In genomic region chr7:50203521-50203920, GRCh38 we compare ENCODE assay signal across 18 cellular contexts.
DNase-seq lines count a peak whose midpoint lies in the region; ATAC-seq, FAIRE-seq and TF ChIP-seq lines count a peak whose summit lies in the region.
"Had no signal": no experiment of that assay in that cellular context is flagged by ENCODE, and none has a peak within 500 bp of the region (broad histone marks: within the 10 kb centered on the region; RNA-seq: fewer than 3 reads in every experiment).

No MANE protein-coding gene starts in this region.

- no peaks in the 10 kb centered on the region for H3K23me2 ChIP-seq in H1 (ENCODE audit: low read depth, low read length)

- no peaks in the 10 kb centered on the region for H3K27me3 Mint-ChIP-seq in stimulated activated memory B cell treated with anti-CD40 and anti-IgM and Interleukin-4, amounts not matched to agents 10 μg/mL and 1 μg/mL and 100 μg/mL, for 72 hours

- no peak overlapping the region for H2BK20ac ChIP-seq in H1 (ENCODE audit: low read length)

- H3K4me1 Mint-ChIP-seq in stimulated activated memory B cell treated with anti-CD40 and anti-IgM and Interleukin-4, amounts not matched to agents 10 μg/mL and 1 μg/mL and 100 μg/mL, for 72 hours: peaks cover 64% of the 10 kb centered on the region

- TF ChIP-seq RAD21 in H1 (IDR thresholded peaks at IDR 0.05 in 1 of 2, conservative IDR thresholded peaks at IDR 0.05 in 1 of 2; ENCODE audit: low read depth in 2 of 2, low read length in 2 of 2): no peak

- H3K4me2 ChIP-seq in OCI-LY7 (ENCODE audit: low read length) (peak overlapping the region; percentile 3; the same call in 1 of the 2 replicates), H1 (ENCODE audit: insufficient read depth in 1 of 2, low read depth in 2 of 2, low read length in 2 of 2) (no peak overlapping the region)
- H3K4me2 ChIP-seq: KMS-11 had no signal

- H3K18ac ChIP-seq in H1 (ENCODE audit: extremely low read depth, low read length): no peak overlapping the region

- H4K5ac ChIP-seq in H1 (ENCODE audit: insufficient read length, low read depth, low read length): no peak overlapping the region

- H2BK5ac ChIP-seq in H1 (ENCODE audit: low read depth, low read length): no peak overlapping the region

- H4K8ac ChIP-seq in H1 (ENCODE audit: extremely low read depth, insufficient read depth, low read length): no peak overlapping the region

- no peak overlapping the region for H3K23ac ChIP-seq in H1 (ENCODE audit: insufficient read length)

- no peak overlapping the region for H3K4me3 ChIP-seq in OCI-LY7 (ENCODE audit: low read depth, low read length, poor library complexity, severe bottlenecking)
- no peak overlapping the region for H3K4me3 ChIP-seq in H1 (ENCODE audit: extremely low read depth in 1 of 4, insufficient read depth in 2 of 4, low read depth in 3 of 4, low read length in 4 of 4)

- no peak overlapping the region for H4K91ac ChIP-seq in H1 (replicated peaks; ENCODE audit: insufficient read length, low read length)

- POLR2A ChIA-PET in OCI-LY7 (lab: Charles Lee) (interaction anchor here (0.8 to 2.6 kb wide), 10 partner anchors 13 to 243 kb away, joined by 3 to 12 read pairs (median 4); no protein-coding TSS in a partner anchor), H1 (lab: Charles Lee; ENCODE audit: partially characterized antibody) (no interaction called here)

- TF ChIP-seq EP300 in H1 (IDR thresholded peaks at IDR 0.05; ENCODE audit: borderline replicate concordance in 1 of 2, low read depth in 2 of 2, low read length in 2 of 2): no peak

- H2BK12ac ChIP-seq in H1 (ENCODE audit: low read depth, low read length): no peak overlapping the region

- FAIRE-seq in H1 (lab: Jason Lieb, UNC): no peak
- FAIRE-seq: A204.1, H54, RCC 7860 had no signal

- no peak overlapping the region for H3K9ac ChIP-seq in H1 (replicated peaks in 1 of 4; ENCODE audit: extremely low read depth in 1 of 4, low read depth in 3 of 4, low read length in 3 of 4)
- H3K9ac ChIP-seq: KMS-11 had no signal

- peak; percentile 54 for DNase-seq in activated CD8-positive, alpha-beta memory T cell treated with anti-CD3 and anti-CD28 coated beads for 24 hours
- DNase-seq in activated CD8-positive, alpha-beta memory T cell treated with anti-CD3 and anti-CD28 coated beads, Interleukin-2, amount 50 U/mL, for 4 hours: no peak
- no peak for DNase-seq in OCI-LY7 (ENCODE audit: low spot score)
- no peak for DNase-seq in H1 (ENCODE audit: low read depth in 1 of 2, low spot score in 2 of 2)
- DNase-seq in central memory CD4-positive, alpha-beta T cell: no peak
- DNase-seq in ACHN: no peak
- DNase-seq: EL, NCI-H1436, NCI-H2029, NCI-H82, Right ventricle myocardium superior had no signal

- H3K9me3 ChIP-seq in OCI-LY7 (ENCODE audit: low read length) (no peaks in the 10 kb centered on the region), H1 (ENCODE audit: insufficient read depth in 2 of 2, low read depth in 1 of 2, low read length in 1 of 2) (no peaks in the 10 kb centered on the region)

- H3K36me3 ChIP-seq in OCI-LY7 (ENCODE audit: insufficient read depth, low read length) (no peaks in the 10 kb centered on the region), H1 (ENCODE audit: control insufficient read depth in 2 of 4, insufficient read depth in 4 of 4, low read length in 3 of 4) (no peaks in the 10 kb centered on the region)

- intact Hi-C loops in OCI-LY7 (cut with micrococcal nuclease; ENCODE audit: unreplicated experiment): no loop called here

- no TSS peak for BruUV-seq in OCI-LY7 (replicated peaks; lab: Mats Ljungman, UMichigan)

- CTCF ChIA-PET in OCI-LY7 (lab: Charles Lee; ENCODE audit: unreplicated experiment): interaction anchor here (0.8 kb wide), 1 partner anchor 11 kb away, joined by 4 read pairs; no protein-coding TSS in a partner anchor
- CTCF ChIA-PET in H1 (lab: Charles Lee; ENCODE audit: partially characterized antibody): interaction anchor here (0.8 to 2.7 kb wide), 15 partner anchors 9 to 239 kb away, joined by 3 to 16 read pairs (median 4); no protein-coding TSS in a partner anchor

- H3K27ac Mint-ChIP-seq in stimulated activated memory B cell treated with anti-CD40 and anti-IgM and Interleukin-4, amounts not matched to agents 10 μg/mL and 1 μg/mL and 100 μg/mL, for 72 hours: peak overlapping the region; percentile 20
- H3K27ac Mint-ChIP-seq: CD14-positive monocyte had no signal

- H2AFZ ChIP-seq in OCI-LY7 (ENCODE audit: low read length) (peak overlapping the region; percentile 57), H1 (ENCODE audit: low read length) (peak overlapping the region; percentile 54; the same call in 1 of the 2 replicates)

- no peak overlapping the region for H3K27ac ChIP-seq in OCI-LY7 (ENCODE audit: low read depth, low read length, poor library complexity, severe bottlenecking)
- no peak overlapping the region for H3K27ac ChIP-seq in H1 (ENCODE audit: low read depth, low read length)
- H3K27ac ChIP-seq: KMS-11 had no signal

- no peaks in the 10 kb centered on the region for H3K79me1 ChIP-seq in H1 (ENCODE audit: low read depth, low read length)

- ATAC-seq in stimulated activated memory B cell treated with anti-CD40 and anti-IgM and Interleukin-4, amounts not matched to agents 10 μg/mL and 1 μg/mL and 100 μg/mL, for 72 hours: no peak
- ATAC-seq in esophagus mucosa: no peak

- no peak for TF ChIP-seq CTCF in OCI-LY7 (conservative IDR thresholded peaks at IDR 0.05; ENCODE audit: low read length)
- no peak for TF ChIP-seq CTCF in H1 (IDR thresholded peaks at IDR 0.05; ENCODE audit: control extremely low read depth in 1 of 3, insufficient read depth in 1 of 3, low read depth in 1 of 3, low read length in 3 of 3)

- no peak for TF ChIP-seq POLR2A in H1 (IDR thresholded peaks at IDR 0.05; ENCODE audit: control extremely low read depth in 1 of 2, low read depth in 2 of 2, low read length in 2 of 2)

- no peak overlapping the region for H3K4ac ChIP-seq in H1 (replicated peaks; ENCODE audit: insufficient read length, low read depth, low read length)

- no peak overlapping the region for H3K14ac ChIP-seq in H1 (ENCODE audit: insufficient read length)

- H3K27me3 ChIP-seq in H1 (replicated peaks in 1 of 4; ENCODE audit: control insufficient read depth in 3 of 4, extremely low read depth in 1 of 4, insufficient read depth in 3 of 4, low read length in 3 of 4): no peaks in the 10 kb centered on the region; a peak in 1 of 7 replicates

- no peak overlapping the region for H2AK5ac ChIP-seq in H1 (ENCODE audit: low read depth, low read length)

- no peaks in the 10 kb centered on the region for H3K79me2 ChIP-seq in OCI-LY7 (ENCODE audit: insufficient read depth, low read depth, low read length)
- H3K79me2 ChIP-seq in H1 (ENCODE audit: control insufficient read depth in 1 of 2, insufficient read depth in 2 of 2, low read length in 2 of 2): no peaks in the 10 kb centered on the region

- 95% methylated on average over 4 of the region's 4 CpGs; no CpG with 5 or more reads in 1 of the 2 experiments for WGBS in H1 (ENCODE audit: extremely low coverage in 1 of 2, insufficient coverage in 1 of 2, insufficient read length in 1 of 2, insufficient replicate concordance in 2 of 2, low coverage in 1 of 2, low lambda C conversion rate in 2 of 2, missing lambda C conversion rate in 1 of 2), 2 experiments

- H3K9me3 Mint-ChIP-seq in stimulated activated memory B cell treated with anti-CD40 and anti-IgM and Interleukin-4, amounts not matched to agents 10 μg/mL and 1 μg/mL and 100 μg/mL, for 72 hours: no peaks in the 10 kb centered on the region
- H3K9me3 Mint-ChIP-seq: CD14-positive monocyte had no signal

- no peak overlapping the region for H2BK120ac ChIP-seq in H1 (replicated peaks; ENCODE audit: low read depth, low read length)

- H3K4me1 ChIP-seq in OCI-LY7 (ENCODE audit: insufficient read depth, low read length, poor library complexity, severe bottlenecking) (peaks cover 48% of the 10 kb centered on the region), H1 (replicated peaks in 1 of 4; ENCODE audit: control insufficient read depth in 3 of 4, insufficient read depth in 4 of 4, low read length in 3 of 4) (no peaks in the 10 kb centered on the region)

- no peak overlapping the region for H3K4me3 Mint-ChIP-seq in stimulated activated memory B cell treated with anti-CD40 and anti-IgM and Interleukin-4, amounts not matched to agents 10 μg/mL and 1 μg/mL and 100 μg/mL, for 72 hours
- H3K4me3 Mint-ChIP-seq: CD14-positive monocyte had no signal

- H3K9me2 ChIP-seq in OCI-LY7 (ENCODE audit: insufficient read depth, low read length): no peaks in the 10 kb centered on the region

- H4K20me1 ChIP-seq in OCI-LY7 (ENCODE audit: insufficient read depth, low read length): no peaks in the 10 kb centered on the region
- no peaks in the 10 kb centered on the region for H4K20me1 ChIP-seq in H1 (replicated peaks in 1 of 2; ENCODE audit: control insufficient read depth in 1 of 2, insufficient read depth in 2 of 2, low read length in 2 of 2)

- no peaks in the 10 kb centered on the region for H3K36me3 Mint-ChIP-seq in stimulated activated memory B cell treated with anti-CD40 and anti-IgM and Interleukin-4, amounts not matched to agents 10 μg/mL and 1 μg/mL and 100 μg/mL, for 72 hours
- H3K36me3 Mint-ChIP-seq: CD14-positive monocyte had no signal

- H2BK15ac ChIP-seq in H1 (ENCODE audit: low read length): no peak overlapping the region

- in situ Hi-C loops in ACHN (cut with HindIII; ENCODE audit: low pct_ligation_motif_present, low pct_unique_long_range_greater_than_20kb, low sequenced_read_pairs): no loop called here

- no peak overlapping the region for H3K56ac ChIP-seq in H1 (replicated peaks; ENCODE audit: insufficient read length, low read depth, low read length)

TF ChIP-seq in H1, 55 proteins besides CTCF, POLR2A, EP300 and RAD21:
- TF ChIP-seq JUND (IDR thresholded peaks at IDR 0.05; ENCODE audit: low read length) (no peak), SAP30 (IDR thresholded peaks at IDR 0.05; ENCODE audit: insufficient read depth, insufficient replicate concordance, low read length) (no peak), HDAC6 (IDR thresholded peaks at IDR 0.05; ENCODE audit: low read depth, low read length) (no peak), TEAD4 (IDR thresholded peaks at IDR 0.05; ENCODE audit: low read depth, low read length) (no peak), SIN3A (conservative IDR thresholded peaks at IDR 0.05 in 1 of 2, IDR thresholded peaks at IDR 0.05 in 1 of 2; ENCODE audit: low read depth in 1 of 2, low read length in 2 of 2) (no peak), RFX5 (IDR thresholded peaks at IDR 0.05; ENCODE audit: borderline replicate concordance, low read depth, low read length) (no peak), ASH2L (IDR thresholded peaks at IDR 0.05; ENCODE audit: low read length) (no peak)
TF ChIP-seq in H1: peak in this region for 0.
